Comparison of ENCODE assay signal across 2 cellular contexts in the genomic region with DNA sequence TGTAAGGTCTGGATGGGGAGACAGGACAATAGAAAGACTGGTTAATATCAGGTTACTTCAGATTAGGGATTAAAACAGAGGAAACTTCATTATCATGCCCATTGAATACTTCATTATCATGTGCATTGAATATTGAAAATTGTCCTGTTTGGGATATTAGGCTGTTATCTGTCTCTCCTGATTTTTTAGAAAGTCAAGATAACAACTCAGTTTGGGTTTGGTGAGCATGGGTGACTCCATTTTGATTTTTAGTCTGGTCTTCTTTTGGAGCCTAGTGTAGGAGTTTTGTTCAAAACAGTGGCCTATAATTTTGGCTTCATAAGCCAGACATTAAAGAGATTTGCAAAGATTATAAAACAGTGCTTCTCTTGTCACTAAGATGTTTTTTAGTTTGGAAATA.
A peak's percentile ranks its signal among the peaks of the same experiment; 100 is the strongest.
TF ChIP-seq lines count a peak whose summit lies in the region.

No MANE protein-coding gene starts in this region.

TF ChIP-seq in GM23338, 12 proteins besides CTCF, POLR2A, EP300 and RAD21 (continued from another document and continues in another):
- TF ChIP-seq, protein P1, sequence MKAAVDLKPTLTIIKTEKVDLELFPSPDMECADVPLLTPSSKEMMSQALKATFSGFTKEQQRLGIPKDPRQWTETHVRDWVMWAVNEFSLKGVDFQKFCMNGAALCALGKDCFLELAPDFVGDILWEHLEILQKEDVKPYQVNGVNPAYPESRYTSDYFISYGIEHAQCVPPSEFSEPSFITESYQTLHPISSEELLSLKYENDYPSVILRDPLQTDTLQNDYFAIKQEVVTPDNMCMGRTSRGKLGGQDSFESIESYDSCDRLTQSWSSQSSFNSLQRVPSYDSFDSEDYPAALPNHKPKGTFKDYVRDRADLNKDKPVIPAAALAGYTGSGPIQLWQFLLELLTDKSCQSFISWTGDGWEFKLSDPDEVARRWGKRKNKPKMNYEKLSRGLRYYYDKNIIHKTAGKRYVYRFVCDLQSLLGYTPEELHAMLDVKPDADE (IDR thresholded peaks at IDR 0.05) = no peak
- TF ChIP-seq EZH2phosphoT487 (IDR thresholded peaks at IDR 0.05; ENCODE audit: unreplicated experiment) (no peak), ZNF331 (CRISPR knock-in tag; IDR thresholded peaks at IDR 0.05; ENCODE audit: low read depth) (no peak), ZNF114 (CRISPR knock-in tag; IDR thresholded peaks at IDR 0.05) (no peak), NANOG (IDR thresholded peaks at IDR 0.05; ENCODE audit: borderline replicate concordance) (no peak), REST (IDR thresholded peaks at IDR 0.05; ENCODE audit: unreplicated experiment) (no peak), JUNB (IDR thresholded peaks at IDR 0.05; ENCODE audit: unreplicated experiment) (no peak), CREB1 (CRISPR knock-in tag; IDR thresholded peaks at IDR 0.05; ENCODE audit: low read depth) (no peak), EZH2 (IDR thresholded peaks at IDR 0.05; ENCODE audit: low read depth, unreplicated experiment) (no peak)
- TF ChIP-seq, protein P2, sequence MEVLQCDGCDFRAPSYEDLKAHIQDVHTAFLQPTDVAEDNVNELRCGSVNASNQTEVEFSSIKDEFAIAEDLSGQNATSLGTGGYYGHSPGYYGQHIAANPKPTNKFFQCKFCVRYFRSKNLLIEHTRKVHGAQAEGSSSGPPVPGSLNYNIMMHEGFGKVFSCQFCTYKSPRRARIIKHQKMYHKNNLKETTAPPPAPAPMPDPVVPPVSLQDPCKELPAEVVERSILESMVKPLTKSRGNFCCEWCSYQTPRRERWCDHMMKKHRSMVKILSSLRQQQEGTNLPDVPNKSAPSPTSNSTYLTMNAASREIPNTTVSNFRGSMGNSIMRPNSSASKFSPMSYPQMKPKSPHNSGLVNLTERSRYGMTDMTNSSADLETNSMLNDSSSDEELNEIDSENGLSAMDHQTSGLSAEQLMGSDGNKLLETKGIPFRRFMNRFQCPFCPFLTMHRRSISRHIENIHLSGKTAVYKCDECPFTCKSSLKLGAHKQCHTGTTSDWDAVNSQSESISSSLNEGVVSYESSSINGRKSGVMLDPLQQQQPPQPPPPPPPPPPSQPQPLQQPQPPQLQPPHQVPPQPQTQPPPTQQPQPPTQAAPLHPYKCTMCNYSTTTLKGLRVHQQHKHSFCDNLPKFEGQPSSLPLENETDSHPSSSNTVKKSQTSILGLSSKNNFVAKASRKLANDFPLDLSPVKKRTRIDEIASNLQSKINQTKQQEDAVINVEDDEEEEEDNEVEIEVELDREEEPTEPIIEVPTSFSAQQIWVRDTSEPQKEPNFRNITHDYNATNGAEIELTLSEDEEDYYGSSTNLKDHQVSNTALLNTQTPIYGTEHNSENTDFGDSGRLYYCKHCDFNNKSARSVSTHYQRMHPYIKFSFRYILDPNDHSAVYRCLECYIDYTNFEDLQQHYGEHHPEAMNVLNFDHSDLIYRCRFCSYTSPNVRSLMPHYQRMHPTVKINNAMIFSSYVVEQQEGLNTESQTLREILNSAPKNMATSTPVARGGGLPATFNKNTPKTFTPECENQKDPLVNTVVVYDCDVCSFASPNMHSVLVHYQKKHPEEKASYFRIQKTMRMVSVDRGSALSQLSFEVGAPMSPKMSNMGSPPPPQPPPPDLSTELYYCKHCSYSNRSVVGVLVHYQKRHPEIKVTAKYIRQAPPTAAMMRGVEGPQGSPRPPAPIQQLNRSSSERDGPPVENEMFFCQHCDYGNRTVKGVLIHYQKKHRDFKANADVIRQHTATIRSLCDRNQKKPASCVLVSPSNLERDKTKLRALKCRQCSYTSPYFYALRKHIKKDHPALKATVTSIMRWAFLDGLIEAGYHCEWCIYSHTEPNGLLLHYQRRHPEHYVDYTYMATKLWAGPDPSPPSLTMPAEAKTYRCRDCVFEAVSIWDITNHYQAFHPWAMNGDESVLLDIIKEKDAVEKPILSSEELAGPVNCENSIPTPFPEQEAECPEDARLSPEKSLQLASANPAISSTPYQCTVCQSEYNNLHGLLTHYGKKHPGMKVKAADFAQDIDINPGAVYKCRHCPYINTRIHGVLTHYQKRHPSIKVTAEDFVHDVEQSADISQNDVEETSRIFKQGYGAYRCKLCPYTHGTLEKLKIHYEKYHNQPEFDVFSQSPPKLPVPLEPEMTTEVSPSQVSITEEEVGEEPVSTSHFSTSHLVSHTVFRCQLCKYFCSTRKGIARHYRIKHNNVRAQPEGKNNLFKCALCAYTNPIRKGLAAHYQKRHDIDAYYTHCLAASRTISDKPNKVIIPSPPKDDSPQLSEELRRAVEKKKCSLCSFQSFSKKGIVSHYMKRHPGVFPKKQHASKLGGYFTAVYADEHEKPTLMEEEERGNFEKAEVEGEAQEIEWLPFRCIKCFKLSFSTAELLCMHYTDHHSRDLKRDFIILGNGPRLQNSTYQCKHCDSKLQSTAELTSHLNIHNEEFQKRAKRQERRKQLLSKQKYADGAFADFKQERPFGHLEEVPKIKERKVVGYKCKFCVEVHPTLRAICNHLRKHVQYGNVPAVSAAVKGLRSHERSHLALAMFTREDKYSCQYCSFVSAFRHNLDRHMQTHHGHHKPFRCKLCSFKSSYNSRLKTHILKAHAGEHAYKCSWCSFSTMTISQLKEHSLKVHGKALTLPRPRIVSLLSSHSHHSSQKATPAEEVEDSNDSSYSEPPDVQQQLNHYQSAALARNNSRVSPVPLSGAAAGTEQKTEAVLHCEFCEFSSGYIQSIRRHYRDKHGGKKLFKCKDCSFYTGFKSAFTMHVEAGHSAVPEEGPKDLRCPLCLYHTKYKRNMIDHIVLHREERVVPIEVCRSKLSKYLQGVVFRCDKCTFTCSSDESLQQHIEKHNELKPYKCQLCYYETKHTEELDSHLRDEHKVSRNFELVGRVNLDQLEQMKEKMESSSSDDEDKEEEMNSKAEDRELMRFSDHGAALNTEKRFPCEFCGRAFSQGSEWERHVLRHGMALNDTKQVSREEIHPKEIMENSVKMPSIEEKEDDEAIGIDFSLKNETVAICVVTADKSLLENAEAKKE (CRISPR knock-in tag; IDR thresholded peaks at IDR 0.05) = no peak

TF ChIP-seq in K562, 482 proteins besides CTCF, POLR2A, EP300 and RAD21 (continues in another document):
- no peak for TF ChIP-seq TOE1 (IDR thresholded peaks at IDR 0.05; ENCODE audit: borderline replicate concordance)
- no peak for TF ChIP-seq TOE1 (CRISPR knock-in tag; IDR thresholded peaks at IDR 0.05; ENCODE audit: borderline replicate concordance, low read depth)
- no peak; the same call in 1 of the 2 replicates for TF ChIP-seq NFE2L1 (tag; IDR thresholded peaks at IDR 0.05; ENCODE audit: borderline replicate concordance, low read depth)
- TF ChIP-seq MTA1 (IDR thresholded peaks at IDR 0.05; ENCODE audit: borderline replicate concordance) = no peak
- no peak for TF ChIP-seq ZNF263 (CRISPR knock-in tag; IDR thresholded peaks at IDR 0.05; ENCODE audit: borderline replicate concordance)
- TF ChIP-seq SIN3B (IDR thresholded peaks at IDR 0.05; ENCODE audit: low read depth) = no peak
- TF ChIP-seq, protein P3, sequence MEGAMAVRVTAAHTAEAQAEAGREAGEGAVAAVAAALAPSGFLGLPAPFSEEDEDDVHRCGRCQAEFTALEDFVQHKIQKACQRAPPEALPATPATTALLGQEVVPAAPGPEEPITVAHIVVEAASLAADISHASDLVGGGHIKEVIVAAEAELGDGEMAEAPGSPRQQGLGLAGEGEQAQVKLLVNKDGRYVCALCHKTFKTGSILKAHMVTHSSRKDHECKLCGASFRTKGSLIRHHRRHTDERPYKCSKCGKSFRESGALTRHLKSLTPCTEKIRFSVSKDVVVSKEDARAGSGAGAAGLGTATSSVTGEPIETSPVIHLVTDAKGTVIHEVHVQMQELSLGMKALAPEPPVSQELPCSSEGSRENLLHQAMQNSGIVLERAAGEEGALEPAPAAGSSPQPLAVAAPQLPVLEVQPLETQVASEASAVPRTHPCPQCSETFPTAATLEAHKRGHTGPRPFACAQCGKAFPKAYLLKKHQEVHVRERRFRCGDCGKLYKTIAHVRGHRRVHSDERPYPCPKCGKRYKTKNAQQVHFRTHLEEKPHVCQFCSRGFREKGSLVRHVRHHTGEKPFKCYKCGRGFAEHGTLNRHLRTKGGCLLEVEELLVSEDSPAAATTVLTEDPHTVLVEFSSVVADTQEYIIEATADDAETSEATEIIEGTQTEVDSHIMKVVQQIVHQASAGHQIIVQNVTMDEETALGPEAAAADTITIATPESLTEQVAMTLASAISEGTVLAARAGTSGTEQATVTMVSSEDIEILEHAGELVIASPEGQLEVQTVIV (CRISPR knock-in tag; IDR thresholded peaks at IDR 0.05; ENCODE audit: borderline replicate concordance) = no peak
- TF ChIP-seq HMG20A (CRISPR knock-in tag; conservative IDR thresholded peaks at IDR 0.05) = no peak
- no peak for TF ChIP-seq POLR2G (IDR thresholded peaks at IDR 0.05; ENCODE audit: low read depth, low read length)
- no peak for TF ChIP-seq CCNT2 (IDR thresholded peaks at IDR 0.05; ENCODE audit: borderline replicate concordance, extremely low read depth, insufficient read length, low read depth, low read length)
- TF ChIP-seq, protein P4, sequence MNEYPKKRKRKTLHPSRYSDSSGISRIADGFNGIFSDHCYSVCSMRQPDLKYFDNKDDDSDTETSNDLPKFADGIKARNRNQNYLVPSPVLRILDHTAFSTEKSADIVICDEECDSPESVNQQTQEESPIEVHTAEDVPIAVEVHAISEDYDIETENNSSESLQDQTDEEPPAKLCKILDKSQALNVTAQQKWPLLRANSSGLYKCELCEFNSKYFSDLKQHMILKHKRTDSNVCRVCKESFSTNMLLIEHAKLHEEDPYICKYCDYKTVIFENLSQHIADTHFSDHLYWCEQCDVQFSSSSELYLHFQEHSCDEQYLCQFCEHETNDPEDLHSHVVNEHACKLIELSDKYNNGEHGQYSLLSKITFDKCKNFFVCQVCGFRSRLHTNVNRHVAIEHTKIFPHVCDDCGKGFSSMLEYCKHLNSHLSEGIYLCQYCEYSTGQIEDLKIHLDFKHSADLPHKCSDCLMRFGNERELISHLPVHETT (CRISPR knock-in tag; conservative IDR thresholded peaks at IDR 0.05 in 1 of 2, IDR thresholded peaks at IDR 0.05 in 1 of 2) = peak in 1 of 2 experiments; percentile 66; a peak in 2 of 4 replicates
- TF ChIP-seq ZFP1 (CRISPR knock-in tag; IDR thresholded peaks at IDR 0.05) = peak; percentile 50; the same call in 1 of the 2 replicates
- no peak for TF ChIP-seq GATAD2B (IDR thresholded peaks at IDR 0.05; ENCODE audit: borderline replicate concordance)
- no peak for TF ChIP-seq ZBTB8A (IDR thresholded peaks at IDR 0.05; ENCODE audit: partially characterized antibody)
- TF ChIP-seq MCM3 (IDR thresholded peaks at IDR 0.05) = no peak
- TF ChIP-seq MEF2D (tag; conservative IDR thresholded peaks at IDR 0.05; ENCODE audit: low read depth) = peak; percentile 85
- no peak for TF ChIP-seq SAFB (IDR thresholded peaks at IDR 0.05; ENCODE audit: borderline replicate concordance, low read depth, low read length)
- TF ChIP-seq NCOA4 (IDR thresholded peaks at IDR 0.05; ENCODE audit: partially characterized antibody) = no peak
- TF ChIP-seq CREBBP (IDR thresholded peaks at IDR 0.05; ENCODE audit: low read depth, low read length) = no peak
- TF ChIP-seq TGIF2 (CRISPR knock-in tag; IDR thresholded peaks at IDR 0.05) = no peak
- TF ChIP-seq, protein P5, sequence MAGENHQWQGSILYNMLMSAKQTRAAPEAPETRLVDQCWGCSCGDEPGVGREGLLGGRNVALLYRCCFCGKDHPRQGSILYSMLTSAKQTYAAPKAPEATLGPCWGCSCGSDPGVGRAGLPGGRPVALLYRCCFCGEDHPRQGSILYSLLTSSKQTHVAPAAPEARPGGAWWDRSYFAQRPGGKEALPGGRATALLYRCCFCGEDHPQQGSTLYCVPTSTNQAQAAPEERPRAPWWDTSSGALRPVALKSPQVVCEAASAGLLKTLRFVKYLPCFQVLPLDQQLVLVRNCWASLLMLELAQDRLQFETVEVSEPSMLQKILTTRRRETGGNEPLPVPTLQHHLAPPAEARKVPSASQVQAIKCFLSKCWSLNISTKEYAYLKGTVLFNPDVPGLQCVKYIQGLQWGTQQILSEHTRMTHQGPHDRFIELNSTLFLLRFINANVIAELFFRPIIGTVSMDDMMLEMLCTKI (IDR thresholded peaks at IDR 0.05; ENCODE audit: partially characterized antibody) = no peak
- TF ChIP-seq, protein P6, sequence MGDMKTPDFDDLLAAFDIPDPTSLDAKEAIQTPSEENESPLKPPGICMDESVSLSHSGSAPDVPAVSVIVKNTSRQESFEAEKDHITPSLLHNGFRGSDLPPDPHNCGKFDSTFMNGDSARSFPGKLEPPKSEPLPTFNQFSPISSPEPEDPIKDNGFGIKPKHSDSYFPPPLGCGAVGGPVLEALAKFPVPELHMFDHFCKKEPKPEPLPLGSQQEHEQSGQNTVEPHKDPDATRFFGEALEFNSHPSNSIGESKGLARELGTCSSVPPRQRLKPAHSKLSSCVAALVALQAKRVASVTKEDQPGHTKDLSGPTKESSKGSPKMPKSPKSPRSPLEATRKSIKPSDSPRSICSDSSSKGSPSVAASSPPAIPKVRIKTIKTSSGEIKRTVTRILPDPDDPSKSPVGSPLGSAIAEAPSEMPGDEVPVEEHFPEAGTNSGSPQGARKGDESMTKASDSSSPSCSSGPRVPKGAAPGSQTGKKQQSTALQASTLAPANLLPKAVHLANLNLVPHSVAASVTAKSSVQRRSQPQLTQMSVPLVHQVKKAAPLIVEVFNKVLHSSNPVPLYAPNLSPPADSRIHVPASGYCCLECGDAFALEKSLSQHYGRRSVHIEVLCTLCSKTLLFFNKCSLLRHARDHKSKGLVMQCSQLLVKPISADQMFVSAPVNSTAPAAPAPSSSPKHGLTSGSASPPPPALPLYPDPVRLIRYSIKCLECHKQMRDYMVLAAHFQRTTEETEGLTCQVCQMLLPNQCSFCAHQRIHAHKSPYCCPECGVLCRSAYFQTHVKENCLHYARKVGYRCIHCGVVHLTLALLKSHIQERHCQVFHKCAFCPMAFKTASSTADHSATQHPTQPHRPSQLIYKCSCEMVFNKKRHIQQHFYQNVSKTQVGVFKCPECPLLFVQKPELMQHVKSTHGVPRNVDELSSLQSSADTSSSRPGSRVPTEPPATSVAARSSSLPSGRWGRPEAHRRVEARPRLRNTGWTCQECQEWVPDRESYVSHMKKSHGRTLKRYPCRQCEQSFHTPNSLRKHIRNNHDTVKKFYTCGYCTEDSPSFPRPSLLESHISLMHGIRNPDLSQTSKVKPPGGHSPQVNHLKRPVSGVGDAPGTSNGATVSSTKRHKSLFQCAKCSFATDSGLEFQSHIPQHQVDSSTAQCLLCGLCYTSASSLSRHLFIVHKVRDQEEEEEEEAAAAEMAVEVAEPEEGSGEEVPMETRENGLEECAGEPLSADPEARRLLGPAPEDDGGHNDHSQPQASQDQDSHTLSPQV (IDR thresholded peaks at IDR 0.05) = peak; percentile 96
- TF ChIP-seq REST (CRISPR knock-in tag; IDR thresholded peaks at IDR 0.05; ENCODE audit: low read depth) = no peak
